8 cellular contexts compared by ENCODE assay signal in genomic region chr7:333399-333776, GRCh38. TPM values are rescaled to one million over a fixed set of nuclear protein-coding genes. Genes with fewer than 3 reads are reported as not detected.
DNase-seq lines count a peak whose midpoint lies in the region; ATAC-seq and TF ChIP-seq lines count a peak whose summit lies in the region.
"Had no signal": no experiment of that assay in that cellular context is flagged by ENCODE, and none has a peak within 500 bp of the region (broad histone marks: within the 10 kb centered on the region; RNA-seq: fewer than 3 reads in every experiment).

No MANE protein-coding gene starts in this region.

- H3K4me1 Mint-ChIP-seq in activated CD4-positive, alpha-beta memory T cell treated with anti-CD3 and anti-CD28 coated beads, Interleukin-2, amount 10 ng/mL, durations not matched to agents 7 days and 5 days: peaks cover 6% of the 10 kb centered on the region
- H3K4me1 Mint-ChIP-seq in activated CD4-positive, alpha-beta T cell treated with anti-CD3 and anti-CD28 coated beads for 36 hours: peaks cover 8% of the 10 kb centered on the region

- H3K4me1 ChIP-seq in HUES6 (ENCODE audit: control insufficient read depth, insufficient read depth, low read length) (no peaks in the 10 kb centered on the region), transverse colon (peaks cover 26 to 46% (median 39%) of the 10 kb centered on the region in 4 donors)

- TF ChIP-seq EP300 in transverse colon (IDR thresholded peaks at IDR 0.05; ENCODE audit: low read depth): no peak

- CTCF ChIA-PET in activated CD4-positive, alpha-beta memory T cell treated with anti-CD3 and anti-CD28 coated beads, Interleukin-2, amount 10 ng/mL, durations not matched to agents 7 days and 5 days (lab: Charles Lee): interaction anchor here (0.9 to 2.2 kb wide), 5 partner anchors 12 to 440 kb away, joined by 3 to 11 read pairs (median 3); no protein-coding TSS in a partner anchor
- CTCF ChIA-PET in activated CD4-positive, alpha-beta T cell treated with anti-CD3 and anti-CD28 coated beads for 36 hours (lab: Charles Lee): interaction anchor here (0.8 to 1.3 kb wide), 6 partner anchors 25 to 440 kb away, joined by 3 to 11 read pairs (median 4); no protein-coding TSS in a partner anchor

- peaks cover 5% of the 10 kb centered on the region for H3K27me3 Mint-ChIP-seq in activated CD4-positive, alpha-beta memory T cell treated with anti-CD3 and anti-CD28 coated beads, Interleukin-2, amount 10 ng/mL, durations not matched to agents 7 days and 5 days
- no peaks in the 10 kb centered on the region for H3K27me3 Mint-ChIP-seq in activated CD4-positive, alpha-beta T cell treated with anti-CD3 and anti-CD28 coated beads for 36 hours
- H3K27me3 Mint-ChIP-seq: activated naive CD4-positive, alpha-beta T cell treated with anti-CD3 and anti-CD28 coated beads, Interleukin-2, amount 50 U/mL, for 24 hours had no signal

- POLR2A ChIA-PET in activated CD4-positive, alpha-beta memory T cell treated with anti-CD3 and anti-CD28 coated beads, Interleukin-2, amount 10 ng/mL, durations not matched to agents 7 days and 5 days (lab: Charles Lee): no interaction called here
- POLR2A ChIA-PET in activated CD4-positive, alpha-beta T cell treated with anti-CD3 and anti-CD28 coated beads for 36 hours (lab: Charles Lee): no interaction called here

- H3K36me3 ChIP-seq in HUES6 (ENCODE audit: control insufficient read depth, insufficient read depth, low read length) (no peaks in the 10 kb centered on the region), transverse colon (no peaks in the 10 kb centered on the region)

- no peak overlapping the region for H3K27ac Mint-ChIP-seq in activated CD4-positive, alpha-beta memory T cell treated with anti-CD3 and anti-CD28 coated beads, Interleukin-2, amount 10 ng/mL, durations not matched to agents 7 days and 5 days
- no peak overlapping the region for H3K27ac Mint-ChIP-seq in activated CD4-positive, alpha-beta T cell treated with anti-CD3 and anti-CD28 coated beads for 36 hours
- H3K27ac Mint-ChIP-seq: activated naive CD4-positive, alpha-beta T cell treated with anti-CD3 and anti-CD28 coated beads, Interleukin-2, amount 50 U/mL, for 24 hours had no signal

- 20 to 26% methylated on average over 7 to 18 of the region's 18 CpGs for WGBS in transverse colon (ENCODE audit: low coverage in 1 of 2), 2 donors

- H3K27ac ChIP-seq in HUES6 (ENCODE audit: low read depth, low read length): no peak overlapping the region
- peak overlapping the region; percentile 67 to 76 (median 72) for H3K27ac ChIP-seq in transverse colon

- DNase-seq in cardiac fibroblast (ENCODE audit: low read depth in 2 of 2): peak; percentile 39 to 51
- DNase-seq in left kidney (ENCODE audit: low read depth, low spot score): peak; percentile 81
- peak; percentile 69 for DNase-seq in transverse colon
- no peak for DNase-seq in activated CD4-positive, alpha-beta memory T cell treated with anti-CD3 and anti-CD28 coated beads, Interleukin-2, amount 10 ng/mL, durations not matched to agents 7 days and 5 days
- DNase-seq in activated CD4-positive, alpha-beta T cell treated with anti-CD3 and anti-CD28 coated beads for 36 hours: no peak

- peaks cover 16% of the 10 kb centered on the region for H3K9me3 Mint-ChIP-seq in activated CD4-positive, alpha-beta memory T cell treated with anti-CD3 and anti-CD28 coated beads, Interleukin-2, amount 10 ng/mL, durations not matched to agents 7 days and 5 days
- peaks cover 10% of the 10 kb centered on the region for H3K9me3 Mint-ChIP-seq in activated CD4-positive, alpha-beta T cell treated with anti-CD3 and anti-CD28 coated beads for 36 hours (ENCODE audit: low read depth)
- H3K9me3 Mint-ChIP-seq: activated naive CD4-positive, alpha-beta T cell treated with anti-CD3 and anti-CD28 coated beads, Interleukin-2, amount 50 U/mL, for 24 hours had no signal

- peaks cover 19% of the 10 kb centered on the region; the same call in 1 of the 2 replicates for H3K27me3 ChIP-seq in HUES6 (ENCODE audit: control insufficient read depth, insufficient read depth, low read length)
- H3K27me3 ChIP-seq in transverse colon: no peaks in the 10 kb centered on the region

- H3K4me3 Mint-ChIP-seq in activated CD4-positive, alpha-beta memory T cell treated with anti-CD3 and anti-CD28 coated beads, Interleukin-2, amount 10 ng/mL, durations not matched to agents 7 days and 5 days: no peak overlapping the region
- H3K4me3 Mint-ChIP-seq in activated CD4-positive, alpha-beta T cell treated with anti-CD3 and anti-CD28 coated beads for 36 hours: no peak overlapping the region
- H3K4me3 Mint-ChIP-seq: activated naive CD4-positive, alpha-beta T cell treated with anti-CD3 and anti-CD28 coated beads, Interleukin-2, amount 50 U/mL, for 24 hours had no signal

- H3K9me3 ChIP-seq in HUES6 (ENCODE audit: control insufficient read depth, insufficient read depth, low read depth, low read length) (no peaks in the 10 kb centered on the region), transverse colon (no peaks in the 10 kb centered on the region)

- ATAC-seq in HG03565 (IDR thresholded peaks at IDR 0.05; ENCODE audit: unreplicated experiment): no peak
- ATAC-seq in activated CD4-positive, alpha-beta T cell treated with anti-CD3 and anti-CD28 coated beads for 36 hours: no peak

- intact Hi-C loops in transverse colon (cut with DNase I; ENCODE audit: low total_unique reads): loop anchor here (1.0 kb wide), 1 partner anchor 441 kb away; no protein-coding TSS in a partner anchor
- intact Hi-C loops in activated CD4-positive, alpha-beta T cell treated with anti-CD3 and anti-CD28 coated beads for 36 hours (cut with DNase I, micrococcal nuclease): loop anchor here (2.0 to 5.0 kb wide), 4 partner anchors 184 to 393 kb away; partner anchors contain the start of genes DNAAF5 (in 1 of the 2), PDGFA (in 1 of the 2) and PRKAR1B (in 1 of the 2)

- H3K9ac ChIP-seq in HUES6 (ENCODE audit: low read length): no peak overlapping the region

- peaks cover 7% of the 10 kb centered on the region for H3K36me3 Mint-ChIP-seq in activated CD4-positive, alpha-beta memory T cell treated with anti-CD3 and anti-CD28 coated beads, Interleukin-2, amount 10 ng/mL, durations not matched to agents 7 days and 5 days (ENCODE audit: low read depth)
- no peaks in the 10 kb centered on the region for H3K36me3 Mint-ChIP-seq in activated CD4-positive, alpha-beta T cell treated with anti-CD3 and anti-CD28 coated beads for 36 hours (ENCODE audit: low read depth)
- H3K36me3 Mint-ChIP-seq: activated naive CD4-positive, alpha-beta T cell treated with anti-CD3 and anti-CD28 coated beads, Interleukin-2, amount 50 U/mL, for 24 hours had no signal

- TF ChIP-seq CTCF in cardiac fibroblast (IDR thresholded peaks at IDR 0.05; ENCODE audit: low read depth, low read length) (no peak), transverse colon (IDR thresholded peaks at IDR 0.05) (no peak)

- in situ Hi-C loops in transverse colon (cut with MboI; ENCODE audit: low pct_ligation_motif_present in 1 of 4, low pct_unique_long_range_greater_than_20kb in 1 of 4, low sequenced_read_pairs in 3 of 4): no loop called here

- H3K4me3 ChIP-seq in HUES6 (ENCODE audit: low read depth, low read length): peak overlapping the region; percentile 48; the same call in 1 of the 2 replicates
- no peak overlapping the region for H3K4me3 ChIP-seq in cardiac fibroblast (replicated peaks in 1 of 2; ENCODE audit: low read depth in 2 of 2, low read length in 2 of 2)
- peak overlapping the region in 2 of 4 donors; percentile 29 to 51 for H3K4me3 ChIP-seq in transverse colon

- no peak for TF ChIP-seq POLR2A in transverse colon (IDR thresholded peaks at IDR 0.05)

RNA-seq across cellular contexts. Expression of gene FOXL3, which starts 43.4 kb away (rescaled TPM):
- total RNA-seq in transverse colon: not detected
- total RNA-seq in activated CD4-positive, alpha-beta memory T cell treated with anti-CD3 and anti-CD28 coated beads, Interleukin-2, amount 10 ng/mL, durations not matched to agents 7 days and 5 days: not detected
- not detected for total RNA-seq in activated CD4-positive, alpha-beta T cell treated with anti-CD3 and anti-CD28 coated beads for 36 hours

Comparison
In these comparisons a context has a peak if more than half of its experiments do, and no peak if none do; other contexts are left out.
1. DNase-seq: peak in cardiac fibroblast (2 of 2), left kidney (single experiment) and transverse colon (single experiment); none in activated CD4-positive, alpha-beta memory T cell treated with anti-CD3 and anti-CD28 coated beads, Interleukin-2, amount 10 ng/mL, durations not matched to agents 7 days and 5 days (single experiment) and activated CD4-positive, alpha-beta T cell treated with anti-CD3 and anti-CD28 coated beads for 36 hours (single experiment).